Comparison of ENCODE assay signal across 42 cellular contexts in the genomic region with DNA sequence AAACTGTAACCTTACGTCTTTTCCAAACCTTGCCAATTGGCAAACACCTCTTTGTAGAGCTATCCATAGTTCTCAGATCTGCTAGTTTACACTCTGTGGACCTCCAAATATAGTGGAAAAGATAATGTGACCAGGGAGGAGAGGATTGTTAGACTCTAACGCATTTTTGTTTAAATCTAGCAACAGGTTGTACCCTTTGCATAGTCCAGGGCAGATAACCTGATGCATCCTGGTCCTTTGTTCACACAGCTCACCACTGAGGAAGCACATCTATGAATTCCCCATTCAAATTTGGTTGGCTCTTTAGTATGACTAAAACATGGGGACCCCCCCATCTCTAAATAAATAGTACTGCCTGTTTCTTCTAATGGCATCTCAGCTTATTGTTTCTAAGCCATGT. TPM values are rescaled to one million over a fixed set of nuclear protein-coding genes. Genes with fewer than 3 reads are reported as not detected.
"Had no signal": no experiment of that assay in that cellular context is flagged by ENCODE, and none has a peak within 500 bp of the region (broad histone marks: within the 10 kb centered on the region; RNA-seq: fewer than 3 reads in every experiment).

No MANE protein-coding gene starts in this region.

- H3K36me3 Mint-ChIP-seq: activated naive CD4-positive, alpha-beta T cell treated with anti-CD3 and anti-CD28 coated beads, Interleukin-2, amount 10 ng/mL, durations not matched to agents 7 days and 5 days; activated naive CD4-positive, alpha-beta T cell treated with anti-CD3 and anti-CD28 coated beads, Interleukin-2, amount 50 U/mL, for 24 hours; activated naive CD4-positive, alpha-beta T cell treated with anti-CD3 and anti-CD28 coated beads, Interleukin-2, amount 50 U/mL, for 72 hours; activated naive CD8-positive, alpha-beta T cell; activated naive CD8-positive, alpha-beta T cell treated with anti-CD3 and anti-CD28 coated beads, Interleukin-2, amount 10 ng/mL, durations not matched to agents 7 days and 5 days; brain had no signal

- H3K4me3 ChIP-seq: adrenal gland, ascending aorta, body of pancreas, breast epithelium, cardiac muscle cell had no signal

- H3K9me3 Mint-ChIP-seq: activated naive CD4-positive, alpha-beta T cell treated with anti-CD3 and anti-CD28 coated beads for 36 hours; activated naive CD4-positive, alpha-beta T cell treated with anti-CD3 and anti-CD28 coated beads, Interleukin-2, amount 10 ng/mL, durations not matched to agents 7 days and 5 days; activated naive CD4-positive, alpha-beta T cell treated with anti-CD3 and anti-CD28 coated beads, Interleukin-2, amount 50 U/mL, for 24 hours; activated naive CD4-positive, alpha-beta T cell treated with anti-CD3 and anti-CD28 coated beads, Interleukin-2, amount 50 U/mL, for 72 hours; activated naive CD8-positive, alpha-beta T cell treated with anti-CD3 and anti-CD28 coated beads for 36 hours; activated naive CD8-positive, alpha-beta T cell treated with anti-CD3 and anti-CD28 coated beads, Interleukin-2, amount 10 ng/mL, durations not matched to agents 7 days and 5 days; activated naive CD8-positive, alpha-beta T cell treated with anti-CD3 and anti-CD28 coated beads, Interleukin-2, amount 50 U/mL, for 24 hours; activated T-cell treated with anti-CD3 and anti-CD28 coated beads, Interleukin-2, amount 50 U/mL, for 24 hours; activated T-cell treated with anti-CD3 and anti-CD28 coated beads, Interleukin-2, amount 50 U/mL, for 4 hours; activated T-cell treated with anti-CD3 and anti-CD28 coated beads, Interleukin-2, amount 50 U/mL, for 72 hours; activated T-helper 1 cell treated with anti-CD3 and anti-CD28 coated beads, Interleukin-12 subunit alpha, Interleukin-12 subunit beta, Interleukin-2, Interleukin-4 antibody, amounts not matched to agents 30 ng/mL and 10 ng/mL and 1 ng/mL, durations not matched to agents 14 hours and 24 hours and 36 hours; activated T-helper 17 cell treated with anti-CD3 and anti-CD28 coated beads, Interleukin-2, amount 50 U/mL, for 72 hours; activated T-helper 2 cell treated with anti-CD3 and anti-CD28 coated beads, Interferon-gamma antibody, Interleukin-2, Interleukin-4, amounts not matched to agents 10 μg/mL and 5 μg/mL and 100 μg/mL, durations not matched to agents 14 hours and 24 hours and 36 hours; central memory CD8-positive, alpha-beta T cell had no signal

- H3K4me3 Mint-ChIP-seq: activated naive CD4-positive, alpha-beta T cell treated with anti-CD3 and anti-CD28 coated beads for 36 hours; activated naive CD4-positive, alpha-beta T cell treated with anti-CD3 and anti-CD28 coated beads, Interleukin-2, amount 10 ng/mL, durations not matched to agents 7 days and 5 days; activated naive CD4-positive, alpha-beta T cell treated with anti-CD3 and anti-CD28 coated beads, Interleukin-2, amount 50 U/mL, for 24 hours; activated naive CD8-positive, alpha-beta T cell; activated naive CD8-positive, alpha-beta T cell treated with anti-CD3 and anti-CD28 coated beads for 36 hours; activated naive CD8-positive, alpha-beta T cell treated with anti-CD3 and anti-CD28 coated beads, Interleukin-2, amount 10 ng/mL, durations not matched to agents 7 days and 5 days; activated naive CD8-positive, alpha-beta T cell treated with anti-CD3 and anti-CD28 coated beads, Interleukin-2, amount 50 U/mL, for 24 hours; activated T-cell treated with anti-CD3 and anti-CD28 coated beads, Interleukin-2, amount 50 U/mL, for 24 hours; activated T-cell treated with anti-CD3 and anti-CD28 coated beads, Interleukin-2, amount 50 U/mL, for 4 hours; activated T-cell treated with anti-CD3 and anti-CD28 coated beads, Interleukin-2, amount 50 U/mL, for 72 hours; activated T-helper 1 cell treated with anti-CD3 and anti-CD28 coated beads, Interleukin-12 subunit alpha, Interleukin-12 subunit beta, Interleukin-2, Interleukin-4 antibody, amounts not matched to agents 30 ng/mL and 10 ng/mL and 1 ng/mL, durations not matched to agents 14 hours and 24 hours and 36 hours; activated T-helper 17 cell treated with anti-CD3 and anti-CD28 coated beads, Interleukin-2, amount 50 U/mL, for 72 hours; brain; central memory CD8-positive, alpha-beta T cell had no signal

- H3K27ac ChIP-seq: adrenal gland, ascending aorta, body of pancreas, brain microvascular endothelial cell, breast epithelium had no signal

- H3K27ac Mint-ChIP-seq: activated naive CD4-positive, alpha-beta T cell treated with anti-CD3 and anti-CD28 coated beads for 36 hours; activated naive CD4-positive, alpha-beta T cell treated with anti-CD3 and anti-CD28 coated beads, Interleukin-2, amount 10 ng/mL, durations not matched to agents 7 days and 5 days; activated naive CD4-positive, alpha-beta T cell treated with anti-CD3 and anti-CD28 coated beads, Interleukin-2, amount 50 U/mL, for 24 hours; activated naive CD4-positive, alpha-beta T cell treated with anti-CD3 and anti-CD28 coated beads, Interleukin-2, amount 50 U/mL, for 72 hours; activated naive CD8-positive, alpha-beta T cell; activated naive CD8-positive, alpha-beta T cell treated with anti-CD3 and anti-CD28 coated beads for 36 hours; activated naive CD8-positive, alpha-beta T cell treated with anti-CD3 and anti-CD28 coated beads, Interleukin-2, amount 10 ng/mL, durations not matched to agents 7 days and 5 days; activated naive CD8-positive, alpha-beta T cell treated with anti-CD3 and anti-CD28 coated beads, Interleukin-2, amount 50 U/mL, for 24 hours; activated T-cell treated with anti-CD3 and anti-CD28 coated beads, Interleukin-2, amount 50 U/mL, for 24 hours; activated T-cell treated with anti-CD3 and anti-CD28 coated beads, Interleukin-2, amount 50 U/mL, for 72 hours; activated T-helper 1 cell treated with anti-CD3 and anti-CD28 coated beads, Interleukin-12 subunit alpha, Interleukin-12 subunit beta, Interleukin-2, Interleukin-4 antibody, amounts not matched to agents 30 ng/mL and 10 ng/mL and 1 ng/mL, durations not matched to agents 14 hours and 24 hours and 36 hours; activated T-helper 17 cell treated with anti-CD3 and anti-CD28 coated beads, Interleukin-2, amount 50 U/mL, for 72 hours; activated T-helper 2 cell treated with anti-CD3 and anti-CD28 coated beads, Interferon-gamma antibody, Interleukin-2, Interleukin-4, amounts not matched to agents 10 μg/mL and 5 μg/mL and 100 μg/mL, durations not matched to agents 14 hours and 24 hours and 36 hours; brain had no signal

- H3K9me3 ChIP-seq: adrenal gland, ascending aorta, body of pancreas, breast epithelium had no signal

- H3K4me1 Mint-ChIP-seq: activated naive CD4-positive, alpha-beta T cell treated with anti-CD3 and anti-CD28 coated beads, Interleukin-2, amount 10 ng/mL, durations not matched to agents 7 days and 5 days; activated naive CD4-positive, alpha-beta T cell treated with anti-CD3 and anti-CD28 coated beads, Interleukin-2, amount 50 U/mL, for 24 hours; activated naive CD8-positive, alpha-beta T cell treated with anti-CD3 and anti-CD28 coated beads for 36 hours; activated naive CD8-positive, alpha-beta T cell treated with anti-CD3 and anti-CD28 coated beads, Interleukin-2, amount 10 ng/mL, durations not matched to agents 7 days and 5 days; activated naive CD8-positive, alpha-beta T cell treated with anti-CD3 and anti-CD28 coated beads, Interleukin-2, amount 50 U/mL, for 24 hours; activated T-helper 17 cell treated with anti-CD3 and anti-CD28 coated beads, Interleukin-2, amount 50 U/mL, for 72 hours; brain; central memory CD8-positive, alpha-beta T cell had no signal

- H3K27me3 Mint-ChIP-seq: activated naive CD4-positive, alpha-beta T cell treated with anti-CD3 and anti-CD28 coated beads, Interleukin-2, amount 10 ng/mL, durations not matched to agents 7 days and 5 days; activated naive CD4-positive, alpha-beta T cell treated with anti-CD3 and anti-CD28 coated beads, Interleukin-2, amount 50 U/mL, for 24 hours; activated naive CD8-positive, alpha-beta T cell; activated naive CD8-positive, alpha-beta T cell treated with anti-CD3 and anti-CD28 coated beads for 36 hours; activated naive CD8-positive, alpha-beta T cell treated with anti-CD3 and anti-CD28 coated beads, Interleukin-2, amount 10 ng/mL, durations not matched to agents 7 days and 5 days; activated naive CD8-positive, alpha-beta T cell treated with anti-CD3 and anti-CD28 coated beads, Interleukin-2, amount 50 U/mL, for 24 hours; activated T-helper 17 cell treated with anti-CD3 and anti-CD28 coated beads, Interleukin-2, amount 50 U/mL, for 72 hours; brain; central memory CD8-positive, alpha-beta T cell had no signal

- H3K27me3 ChIP-seq: ascending aorta, body of pancreas, brain microvascular endothelial cell, cardiac muscle cell had no signal

- DNase-seq: activated effector memory CD4-positive, alpha-beta T cell treated with anti-CD3 and anti-CD28 coated beads, Interleukin-2, amount 50 U/mL, for 16 hours; activated effector memory CD4-positive, alpha-beta T cell treated with Interleukin-2 at 50 U/mL for 16 hours; activated gamma-delta T cell; activated gamma-delta T cell treated with Interleukin-2 at 50 U/mL for 16 hours; activated naive CD4-positive, alpha-beta T cell; activated naive CD4-positive, alpha-beta T cell treated with anti-CD3 and anti-CD28 coated beads for 36 hours; activated naive CD4-positive, alpha-beta T cell treated with anti-CD3 and anti-CD28 coated beads, Interleukin-2, amount 10 ng/mL, durations not matched to agents 7 days and 5 days; activated naive CD4-positive, alpha-beta T cell treated with anti-CD3 and anti-CD28 coated beads, Interleukin-2, amount 50 U/mL, for 16 hours; activated naive CD4-positive, alpha-beta T cell treated with Interleukin-2 at 50 U/mL for 16 hours; activated naive CD8-positive, alpha-beta T cell treated with anti-CD3 and anti-CD28 coated beads for 36 hours; activated naive CD8-positive, alpha-beta T cell treated with anti-CD3 and anti-CD28 coated beads, Interleukin-2, amount 10 ng/mL, durations not matched to agents 7 days and 5 days; activated naive CD8-positive, alpha-beta T cell treated with anti-CD3 and anti-CD28 coated beads, Interleukin-2, amount 50 U/mL, for 24 hours; activated T-cell treated with anti-CD3 and anti-CD28 coated beads, Interleukin-2, amount 50 U/mL, for 24 hours; activated T-cell treated with anti-CD3 and anti-CD28 coated beads, Interleukin-2, amount 50 U/mL, for 4 hours; activated T-cell treated with anti-CD3 and anti-CD28 coated beads, Interleukin-2, amount 50 U/mL, for 48 hours; activated T-cell treated with anti-CD3 and anti-CD28 coated beads, Interleukin-2, amount 50 U/mL, for 72 hours; adrenal gland; amniotic stem cell; amygdala; anterior cingulate cortex; aorta; body of pancreas; brain microvascular endothelial cell; caudate nucleus; central memory CD4-positive, alpha-beta T cell; cerebellar nuclear complex had no signal

- H3K36me3 ChIP-seq: adrenal gland, ascending aorta, brain microvascular endothelial cell, breast epithelium, cardiac muscle cell had no signal

- H3K4me1 ChIP-seq: adrenal gland, ascending aorta, breast epithelium had no signal

RNA-seq across cellular contexts. Expression of gene PAGE2, which starts 55.9 kb away (rescaled TPM):
- total RNA-seq: activated naive CD4-positive, alpha-beta T cell treated with anti-CD3 and anti-CD28 coated beads for 36 hours; activated naive CD8-positive, alpha-beta T cell treated with anti-CD3 and anti-CD28 coated beads for 36 hours; activated naive CD8-positive, alpha-beta T cell treated with anti-CD3 and anti-CD28 coated beads, Interleukin-2, amount 10 ng/mL, durations not matched to agents 7 days and 5 days; activated T-cell treated with anti-CD3 and anti-CD28 coated beads, Interleukin-2, amount 50 U/mL, for 4 hours; activated T-cell treated with anti-CD3 and anti-CD28 coated beads, Interleukin-2, amount 50 U/mL, for 72 hours; activated T-helper 1 cell treated with anti-CD3 and anti-CD28 coated beads, Interleukin-12 subunit alpha, Interleukin-12 subunit beta, Interleukin-2, Interleukin-4 antibody, amounts not matched to agents 30 ng/mL and 10 ng/mL and 1 ng/mL, durations not matched to agents 14 hours and 24 hours and 36 hours; activated T-helper 17 cell treated with anti-CD3 and anti-CD28 coated beads, Interleukin-2, amount 50 U/mL, for 72 hours; activated T-helper 2 cell treated with anti-CD3 and anti-CD28 coated beads, Interferon-gamma antibody, Interleukin-2, Interleukin-4, amounts not matched to agents 10 μg/mL and 5 μg/mL and 100 μg/mL, durations not matched to agents 14 hours and 24 hours and 36 hours; adrenal gland; aorta; ascending aorta; astrocyte; body of pancreas; breast epithelium; bronchial epithelial cell; cardiac muscle cell; cardiac septum; cerebellum; chondrocyte had no signal
